24 cellular contexts compared by ENCODE assay signal in genomic region chr2:175793649-175794048, GRCh38.
"Had no signal": no experiment of that assay in that cellular context is flagged by ENCODE, and none has a peak within 500 bp of the region (broad histone marks: within the 10 kb centered on the region; RNA-seq: fewer than 3 reads in every experiment).

No MANE protein-coding gene starts in this region.

- H3K4me3 ChIP-seq: hepatocyte, left ventricle myocardium inferior, lung, neural progenitor cell, right atrium auricular region, right lobe of liver, skin epidermis, suprapubic skin, thoracic aorta, tibial artery, upper lobe of right lung had no signal

- DNase-seq: islet precursor cell; left ventricle myocardium inferior; mesendoderm; naive B cell; natural killer cell; nephron progenitor cell; occipital lobe; right lobe of liver; stimulated activated CD4-positive, alpha-beta T cell treated with anti-CD3 and anti-CD28 coated beads, Interleukin-12 subunit alpha, Interleukin-12 subunit beta, amount 100 ng/mL, for 4 hours; stimulated activated CD4-positive, alpha-beta T cell treated with anti-CD3 and anti-CD28 coated beads, Interleukin-15, amount 100 ng/mL, for 24 hours; stimulated activated CD4-positive, alpha-beta T cell treated with anti-CD3 and anti-CD28 coated beads, Interleukin-4, amount 100 ng/mL, for 24 hours; stimulated activated naive CD4-positive, alpha-beta T cell; tibial artery; trophoblast cell; upper lobe of right lung had no signal

- H3K4me1 ChIP-seq: neural progenitor cell, parathyroid adenoma, right atrium auricular region, suprapubic skin, tibial artery, upper lobe of right lung had no signal

- H3K9me3 ChIP-seq: right lobe of liver had no signal

- H3K27ac ChIP-seq: hepatocyte, left ventricle myocardium inferior, neural progenitor cell, neutrophil, parathyroid adenoma, right atrium auricular region, right lobe of liver, skin epidermis, suprapubic skin, thoracic aorta, tibial artery, upper lobe of right lung had no signal

- H3K27me3 ChIP-seq: hepatocyte, neural progenitor cell, neutrophil, right atrium auricular region, right lobe of liver, suprapubic skin, tibial artery, upper lobe of right lung had no signal

- H3K36me3 ChIP-seq: left ventricle myocardium inferior, neural progenitor cell, neutrophil, right atrium auricular region, right lobe of liver, suprapubic skin, thoracic aorta, tibial artery, upper lobe of right lung had no signal
